ENCODE assay signal across 8 cellular contexts in the genomic region with DNA sequence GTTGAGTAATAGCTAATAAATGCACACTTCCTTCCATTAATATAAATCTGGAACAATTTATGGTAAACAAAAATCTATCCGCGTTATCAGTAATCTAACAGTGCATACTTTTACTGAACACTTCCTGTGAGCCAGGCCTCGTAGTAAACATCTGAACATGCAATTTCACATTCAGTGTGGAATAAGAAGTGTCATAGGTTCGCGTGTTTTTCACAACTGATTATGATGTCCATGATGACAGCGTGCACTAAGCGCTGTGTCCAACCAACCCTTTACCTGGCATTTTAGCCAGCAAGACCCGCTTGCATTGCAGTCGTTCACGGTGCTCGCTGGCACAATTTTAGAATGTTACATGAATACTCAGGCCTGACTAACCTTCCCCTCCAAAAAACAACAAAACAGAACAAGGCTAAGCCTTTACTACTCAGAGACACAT. TPM values are rescaled to one million over a fixed set of nuclear protein-coding genes. Genes with fewer than 3 reads are reported as not detected.
DNase-seq lines count a peak whose midpoint lies in the region; ATAC-seq, FAIRE-seq and TF ChIP-seq lines count a peak whose summit lies in the region.

No MANE protein-coding gene starts in this region.

- no peak for TF ChIP-seq RAD21 in A549 (conservative IDR thresholded peaks at IDR 0.05 in 1 of 2, IDR thresholded peaks at IDR 0.05 in 1 of 2)

- no peaks in the 10 kb centered on the region for H3K27me3 Mint-ChIP-seq in mesothelial cell of epicardium (ENCODE audit: low read depth)

- POLR2A ChIA-PET in A549 (lab: Yijun Ruan, JAX) = no interaction called here
- POLR2A ChIA-PET in HEK293T (lab: Yijun Ruan, JAX) = interaction anchor here (0.8 to 2.1 kb wide), 6 partner anchors 12 to 180 kb away, joined by 3 to 9 read pairs (median 4); partner anchors contain the start of genes PTGR2 and ZNF410

- no peak for ATAC-seq in A549

- H3K4me3 ChIP-seq in A549 = peak overlapping the region; percentile 73
- peak overlapping the region; percentile 70 to 90 (median 89) for H3K4me3 ChIP-seq in breast epithelium

- no peaks in the 10 kb centered on the region for H3K9me3 Mint-ChIP-seq in mesothelial cell of epicardium

- intact Hi-C loops in breast epithelium (cut with DNase I; ENCODE audit: low total_unique reads) = no loop called here

- WGBS in A549 (ENCODE audit: missing lambda C conversion rate) = 73% methylated on average over 11 of the region's 11 CpGs

- H3K4me1 ChIP-seq in A549 (peaks cover 19% of the 10 kb centered on the region), breast epithelium (peaks cover 0 to 12% of the 10 kb centered on the region in 2 donors)

- H3K36me3 ChIP-seq in breast epithelium = no peaks in the 10 kb centered on the region

- H3K9me3 ChIP-seq in A549 (no peaks in the 10 kb centered on the region), breast epithelium (no peaks in the 10 kb centered on the region)

- peak overlapping the region; percentile 84 for H3K4me3 Mint-ChIP-seq in mesothelial cell of epicardium

- H3K27ac Mint-ChIP-seq in mesothelial cell of epicardium = peak overlapping the region; percentile 97

- H3K4me1 Mint-ChIP-seq in mesothelial cell of epicardium = peaks cover 31% of the 10 kb centered on the region

- no peak for FAIRE-seq in A549 (lab: Jason Lieb, UNC)

- peak overlapping the region; percentile 87 for H3K4me2 ChIP-seq in A549

- H3K27me3 ChIP-seq in breast epithelium = no peaks in the 10 kb centered on the region

- H3K27ac ChIP-seq in A549 = peak overlapping the region; percentile 94 to 97; a peak in 4 of 6 replicates
- H3K27ac ChIP-seq in breast epithelium = peak overlapping the region; percentile 88 to 93

- CTCF ChIA-PET in A549 (lab: Yijun Ruan, JAX) = interaction anchor here (1.0 to 4.7 kb wide), 6 partner anchors 11 to 79 kb away, joined by 3 to 24 read pairs (median 4); no protein-coding TSS in a partner anchor
- CTCF ChIA-PET in HEK293T (lab: Yijun Ruan, JAX) = interaction anchor here (1.6 kb wide), 1 partner anchor 16 kb away, joined by 6 read pairs; no protein-coding TSS in a partner anchor

- TF ChIP-seq CTCF in A549 (IDR thresholded peaks at IDR 0.05) = no peak
- TF ChIP-seq CTCF in breast epithelium (IDR thresholded peaks at IDR 0.05) = no peak
- no peak for TF ChIP-seq CTCF in mesothelial cell of epicardium (IDR thresholded peaks at IDR 0.05; ENCODE audit: unreplicated experiment)

- H3K36me3 Mint-ChIP-seq in mesothelial cell of epicardium = peaks cover 4% of the 10 kb centered on the region

- no peak for TF ChIP-seq EP300 in A549 (IDR thresholded peaks at IDR 0.05)

- TF ChIP-seq POLR2A in A549 (IDR thresholded peaks at IDR 0.05; ENCODE audit: low read length) (no peak), breast epithelium (IDR thresholded peaks at IDR 0.05) (no peak)

- DNase-seq in A549 (ENCODE audit: low read depth in 1 of 2, low spot score in 1 of 2) = no peak
- no peak for DNase-seq in HEK293T (ENCODE audit: extremely low spot score)
- no peak for DNase-seq in breast epithelium (ENCODE audit: low spot score in 2 of 2)
- no peak for DNase-seq in mesothelial cell of epicardium (ENCODE audit: low spot score in 2 of 2, unreplicated experiment in 2 of 2)
- DNase-seq in stimulated activated CD4-positive, alpha-beta T cell treated with anti-CD3 and anti-CD28 coated beads, Interleukin-15, amount 100 ng/mL, for 24 hours = no peak
- DNase-seq in amniotic stem cell (lab: John Stamatoyannopoulos, UW) = no peak
- DNase-seq in SIG-M5 (lab: John Stamatoyannopoulos, UW) = no peak
- DNase-seq in AG08395 (ENCODE audit: low spot score) = no peak

TF ChIP-seq in A549, 52 proteins besides CTCF, POLR2A, EP300 and RAD21:
- no peak for TF ChIP-seq RNF2 (IDR thresholded peaks at IDR 0.05; ENCODE audit: borderline replicate concordance, low read depth)
- TF ChIP-seq, protein P1, sequence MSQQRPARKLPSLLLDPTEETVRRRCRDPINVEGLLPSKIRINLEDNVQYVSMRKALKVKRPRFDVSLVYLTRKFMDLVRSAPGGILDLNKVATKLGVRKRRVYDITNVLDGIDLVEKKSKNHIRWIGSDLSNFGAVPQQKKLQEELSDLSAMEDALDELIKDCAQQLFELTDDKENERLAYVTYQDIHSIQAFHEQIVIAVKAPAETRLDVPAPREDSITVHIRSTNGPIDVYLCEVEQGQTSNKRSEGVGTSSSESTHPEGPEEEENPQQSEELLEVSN (IDR thresholded peaks at IDR 0.05; ENCODE audit: borderline replicate concordance, low read depth) = no peak
- no peak for TF ChIP-seq KDM5A (IDR thresholded peaks at IDR 0.05)
- no peak for TF ChIP-seq MAX (IDR thresholded peaks at IDR 0.05)
- no peak for TF ChIP-seq RARB (CRISPR knock-in tag; IDR thresholded peaks at IDR 0.05)
- TF ChIP-seq ATOH8 (CRISPR knock-in tag; IDR thresholded peaks at IDR 0.05; ENCODE audit: low read depth) = no peak
- TF ChIP-seq HEYL (CRISPR knock-in tag; IDR thresholded peaks at IDR 0.05) = no peak

TF ChIP-seq in HEK293T, 16 proteins besides CTCF, POLR2A, EP300 and RAD21:
- TF ChIP-seq, protein P2, sequence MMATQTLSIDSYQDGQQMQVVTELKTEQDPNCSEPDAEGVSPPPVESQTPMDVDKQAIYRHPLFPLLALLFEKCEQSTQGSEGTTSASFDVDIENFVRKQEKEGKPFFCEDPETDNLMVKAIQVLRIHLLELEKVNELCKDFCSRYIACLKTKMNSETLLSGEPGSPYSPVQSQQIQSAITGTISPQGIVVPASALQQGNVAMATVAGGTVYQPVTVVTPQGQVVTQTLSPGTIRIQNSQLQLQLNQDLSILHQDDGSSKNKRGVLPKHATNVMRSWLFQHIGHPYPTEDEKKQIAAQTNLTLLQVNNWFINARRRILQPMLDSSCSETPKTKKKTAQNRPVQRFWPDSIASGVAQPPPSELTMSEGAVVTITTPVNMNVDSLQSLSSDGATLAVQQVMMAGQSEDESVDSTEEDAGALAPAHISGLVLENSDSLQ (IDR thresholded peaks at IDR 0.05) = 0 out of 2 replicates have a peak, but pooled peaks have one; percentile 23
- TF ChIP-seq NFRKB (IDR thresholded peaks at IDR 0.05) = no peak

RNA-seq across cellular contexts. Expression of gene PNMA1, which starts 2.1 kb away (rescaled TPM):
- 20.8 and 21.2 TPM in 2 replicates for polyA plus RNA-seq in A549 (2011; rRNA removed)
- polyA plus RNA-seq in A549 (2012; cell fraction: cytosol; rRNA removed) = 25.0 and 27.8 TPM in 2 replicates
- polyA plus RNA-seq in A549 (2012; cell fraction: nucleus; rRNA removed) = 28.3 and 29.6 TPM in 2 replicates
- 43.4 to 49.8 TPM (median 47.3 TPM) in 3 replicates for polyA plus RNA-seq in A549 (2017; fragmentation: RNase III; extraction: RNeasy Plus Mini Kit Qiagen cat#74134 plus additional on column Dnase treatment)
- 6.2 and 10.5 TPM in 2 replicates for polyA minus RNA-seq in A549 (2011; rRNA and poly(A)+ RNA removed)
- total RNA-seq in breast epithelium = 10 to 100 TPM; 12.1 to 19.3 (median 19.2) TPM
- 46.4 to 48.6 TPM (median 47.7 TPM) in 3 replicates for total RNA-seq in mesothelial cell of epicardium
